Comparison of ENCODE assay signal across 1 cellular context in the genomic region with DNA sequence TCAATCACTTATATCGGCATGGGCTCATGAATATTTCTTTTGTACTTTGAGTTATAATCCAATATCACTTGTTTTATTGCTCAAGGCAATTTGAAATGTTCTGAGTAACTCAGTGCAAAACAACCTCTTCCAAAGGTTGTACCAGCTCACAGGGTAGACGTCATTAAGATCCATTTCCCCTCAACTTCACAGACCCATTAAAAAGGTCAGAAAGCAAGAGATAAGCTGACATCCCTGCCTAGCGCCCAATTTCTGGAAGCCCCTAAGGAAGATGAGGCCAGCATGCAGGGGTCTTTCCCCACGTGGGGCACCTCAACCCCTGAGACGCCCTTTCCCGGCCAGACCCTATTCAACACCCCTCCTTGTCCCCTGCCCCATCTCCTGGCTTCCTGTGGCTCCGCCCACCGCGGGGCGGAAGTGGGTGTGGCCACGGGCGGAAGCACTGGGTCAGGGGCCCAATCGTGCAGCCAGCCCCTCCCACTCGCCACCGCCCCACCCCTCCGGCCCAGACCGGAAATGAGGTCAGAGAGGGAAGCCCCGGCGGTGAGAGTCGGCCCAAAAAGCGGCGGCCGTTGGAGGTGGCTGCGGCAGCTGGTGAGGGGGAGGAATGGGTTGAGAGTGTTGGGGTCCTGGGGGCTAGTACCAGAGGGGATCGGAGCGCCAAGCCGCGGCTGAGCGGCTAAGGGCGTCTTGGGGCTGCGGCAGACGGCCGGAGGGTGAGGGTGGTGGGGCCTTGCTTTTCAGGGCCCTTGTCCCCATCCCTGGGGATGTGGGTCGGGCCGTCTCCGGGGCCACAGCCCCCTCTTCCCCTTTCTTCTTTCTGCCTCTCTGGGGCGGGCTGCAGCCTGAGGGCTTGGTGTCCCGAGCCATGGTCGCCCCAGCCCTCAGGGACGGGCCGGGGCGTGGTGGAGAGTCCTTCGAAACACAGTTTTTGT.
TF ChIP-seq lines count a peak whose summit lies in the region.

GPATCH2L (plus strand) TSS at position 525 of the 935 bp plus-strand sequence. CDS start 2,442 bp downstream, outside the sequence.

TF ChIP-seq in HepG2, 621 proteins besides CTCF, POLR2A, EP300 and RAD21 (continued from another document and continues in another):
- TF ChIP-seq, protein P1, sequence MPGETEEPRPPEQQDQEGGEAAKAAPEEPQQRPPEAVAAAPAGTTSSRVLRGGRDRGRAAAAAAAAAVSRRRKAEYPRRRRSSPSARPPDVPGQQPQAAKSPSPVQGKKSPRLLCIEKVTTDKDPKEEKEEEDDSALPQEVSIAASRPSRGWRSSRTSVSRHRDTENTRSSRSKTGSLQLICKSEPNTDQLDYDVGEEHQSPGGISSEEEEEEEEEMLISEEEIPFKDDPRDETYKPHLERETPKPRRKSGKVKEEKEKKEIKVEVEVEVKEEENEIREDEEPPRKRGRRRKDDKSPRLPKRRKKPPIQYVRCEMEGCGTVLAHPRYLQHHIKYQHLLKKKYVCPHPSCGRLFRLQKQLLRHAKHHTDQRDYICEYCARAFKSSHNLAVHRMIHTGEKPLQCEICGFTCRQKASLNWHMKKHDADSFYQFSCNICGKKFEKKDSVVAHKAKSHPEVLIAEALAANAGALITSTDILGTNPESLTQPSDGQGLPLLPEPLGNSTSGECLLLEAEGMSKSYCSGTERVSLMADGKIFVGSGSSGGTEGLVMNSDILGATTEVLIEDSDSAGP (CRISPR knock-in tag; IDR thresholded peaks at IDR 0.05; ENCODE audit: borderline replicate concordance): peak; percentile 54; the same call in 1 of the 2 replicates
- TF ChIP-seq ZNF30 (CRISPR knock-in tag; IDR thresholded peaks at IDR 0.05) (no peak), ZBTB7A (CRISPR knock-in tag; IDR thresholded peaks at IDR 0.05) (no peak), ZC3H4 (CRISPR knock-in tag; IDR thresholded peaks at IDR 0.05; ENCODE audit: borderline replicate concordance) (no peak), SIN3B (IDR thresholded peaks at IDR 0.05; ENCODE audit: low read length) (no peak), ZBTB44 (CRISPR knock-in tag; IDR thresholded peaks at IDR 0.05) (no peak), SOX6 (IDR thresholded peaks at IDR 0.05) (no peak), SOX6 (CRISPR knock-in tag; IDR thresholded peaks at IDR 0.05) (peak; percentile 42; the same call in 1 of the 2 replicates), ZNF333 (CRISPR knock-in tag; IDR thresholded peaks at IDR 0.05; ENCODE audit: borderline replicate concordance) (no peak; the same call in 1 of the 2 replicates), GATAD1 (CRISPR knock-in tag; IDR thresholded peaks at IDR 0.05) (peak; percentile 87), ZNF878 (CRISPR knock-in tag; IDR thresholded peaks at IDR 0.05) (no peak), ONECUT2 (CRISPR knock-in tag; IDR thresholded peaks at IDR 0.05) (no peak), TCF7L2 (IDR thresholded peaks at IDR 0.05; ENCODE audit: low read depth, low read length) (no peak), BHLHE40 (IDR thresholded peaks at IDR 0.05; ENCODE audit: low read length) (no peak), RERE (CRISPR knock-in tag; IDR thresholded peaks at IDR 0.05; ENCODE audit: low read depth) (no peak), SRSF9 (IDR thresholded peaks at IDR 0.05; ENCODE audit: borderline replicate concordance, insufficient read depth, low read depth, low read length, poor library complexity, severe bottlenecking) (no peak), ZBTB42 (CRISPR knock-in tag; IDR thresholded peaks at IDR 0.05) (no peak), HMG20B (CRISPR knock-in tag; conservative IDR thresholded peaks at IDR 0.05) (no peak), NKX3-1 (CRISPR knock-in tag; IDR thresholded peaks at IDR 0.05) (no peak), HNF1B (CRISPR knock-in tag; IDR thresholded peaks at IDR 0.05) (no peak; the same call in 1 of the 2 replicates), THAP7 (CRISPR knock-in tag; IDR thresholded peaks at IDR 0.05) (no peak), DMAP1 (CRISPR knock-in tag; IDR thresholded peaks at IDR 0.05) (peak; percentile 58)
- TF ChIP-seq, protein P2, sequence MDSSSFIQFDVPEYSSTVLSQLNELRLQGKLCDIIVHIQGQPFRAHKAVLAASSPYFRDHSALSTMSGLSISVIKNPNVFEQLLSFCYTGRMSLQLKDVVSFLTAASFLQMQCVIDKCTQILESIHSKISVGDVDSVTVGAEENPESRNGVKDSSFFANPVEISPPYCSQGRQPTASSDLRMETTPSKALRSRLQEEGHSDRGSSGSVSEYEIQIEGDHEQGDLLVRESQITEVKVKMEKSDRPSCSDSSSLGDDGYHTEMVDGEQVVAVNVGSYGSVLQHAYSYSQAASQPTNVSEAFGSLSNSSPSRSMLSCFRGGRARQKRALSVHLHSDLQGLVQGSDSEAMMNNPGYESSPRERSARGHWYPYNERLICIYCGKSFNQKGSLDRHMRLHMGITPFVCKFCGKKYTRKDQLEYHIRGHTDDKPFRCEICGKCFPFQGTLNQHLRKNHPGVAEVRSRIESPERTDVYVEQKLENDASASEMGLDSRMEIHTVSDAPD (CRISPR knock-in tag; IDR thresholded peaks at IDR 0.05): no peak
- TF ChIP-seq, protein P3, sequence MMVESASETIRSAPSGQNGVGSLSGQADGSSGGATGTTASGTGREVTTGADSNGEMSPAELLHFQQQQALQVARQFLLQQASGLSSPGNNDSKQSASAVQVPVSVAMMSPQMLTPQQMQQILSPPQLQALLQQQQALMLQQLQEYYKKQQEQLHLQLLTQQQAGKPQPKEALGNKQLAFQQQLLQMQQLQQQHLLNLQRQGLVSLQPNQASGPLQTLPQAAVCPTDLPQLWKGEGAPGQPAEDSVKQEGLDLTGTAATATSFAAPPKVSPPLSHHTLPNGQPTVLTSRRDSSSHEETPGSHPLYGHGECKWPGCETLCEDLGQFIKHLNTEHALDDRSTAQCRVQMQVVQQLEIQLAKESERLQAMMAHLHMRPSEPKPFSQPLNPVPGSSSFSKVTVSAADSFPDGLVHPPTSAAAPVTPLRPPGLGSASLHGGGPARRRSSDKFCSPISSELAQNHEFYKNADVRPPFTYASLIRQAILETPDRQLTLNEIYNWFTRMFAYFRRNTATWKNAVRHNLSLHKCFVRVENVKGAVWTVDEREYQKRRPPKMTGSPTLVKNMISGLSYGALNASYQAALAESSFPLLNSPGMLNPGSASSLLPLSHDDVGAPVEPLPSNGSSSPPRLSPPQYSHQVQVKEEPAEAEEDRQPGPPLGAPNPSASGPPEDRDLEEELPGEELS (CRISPR knock-in tag; IDR thresholded peaks at IDR 0.05): no peak
- TF ChIP-seq, protein P4, sequence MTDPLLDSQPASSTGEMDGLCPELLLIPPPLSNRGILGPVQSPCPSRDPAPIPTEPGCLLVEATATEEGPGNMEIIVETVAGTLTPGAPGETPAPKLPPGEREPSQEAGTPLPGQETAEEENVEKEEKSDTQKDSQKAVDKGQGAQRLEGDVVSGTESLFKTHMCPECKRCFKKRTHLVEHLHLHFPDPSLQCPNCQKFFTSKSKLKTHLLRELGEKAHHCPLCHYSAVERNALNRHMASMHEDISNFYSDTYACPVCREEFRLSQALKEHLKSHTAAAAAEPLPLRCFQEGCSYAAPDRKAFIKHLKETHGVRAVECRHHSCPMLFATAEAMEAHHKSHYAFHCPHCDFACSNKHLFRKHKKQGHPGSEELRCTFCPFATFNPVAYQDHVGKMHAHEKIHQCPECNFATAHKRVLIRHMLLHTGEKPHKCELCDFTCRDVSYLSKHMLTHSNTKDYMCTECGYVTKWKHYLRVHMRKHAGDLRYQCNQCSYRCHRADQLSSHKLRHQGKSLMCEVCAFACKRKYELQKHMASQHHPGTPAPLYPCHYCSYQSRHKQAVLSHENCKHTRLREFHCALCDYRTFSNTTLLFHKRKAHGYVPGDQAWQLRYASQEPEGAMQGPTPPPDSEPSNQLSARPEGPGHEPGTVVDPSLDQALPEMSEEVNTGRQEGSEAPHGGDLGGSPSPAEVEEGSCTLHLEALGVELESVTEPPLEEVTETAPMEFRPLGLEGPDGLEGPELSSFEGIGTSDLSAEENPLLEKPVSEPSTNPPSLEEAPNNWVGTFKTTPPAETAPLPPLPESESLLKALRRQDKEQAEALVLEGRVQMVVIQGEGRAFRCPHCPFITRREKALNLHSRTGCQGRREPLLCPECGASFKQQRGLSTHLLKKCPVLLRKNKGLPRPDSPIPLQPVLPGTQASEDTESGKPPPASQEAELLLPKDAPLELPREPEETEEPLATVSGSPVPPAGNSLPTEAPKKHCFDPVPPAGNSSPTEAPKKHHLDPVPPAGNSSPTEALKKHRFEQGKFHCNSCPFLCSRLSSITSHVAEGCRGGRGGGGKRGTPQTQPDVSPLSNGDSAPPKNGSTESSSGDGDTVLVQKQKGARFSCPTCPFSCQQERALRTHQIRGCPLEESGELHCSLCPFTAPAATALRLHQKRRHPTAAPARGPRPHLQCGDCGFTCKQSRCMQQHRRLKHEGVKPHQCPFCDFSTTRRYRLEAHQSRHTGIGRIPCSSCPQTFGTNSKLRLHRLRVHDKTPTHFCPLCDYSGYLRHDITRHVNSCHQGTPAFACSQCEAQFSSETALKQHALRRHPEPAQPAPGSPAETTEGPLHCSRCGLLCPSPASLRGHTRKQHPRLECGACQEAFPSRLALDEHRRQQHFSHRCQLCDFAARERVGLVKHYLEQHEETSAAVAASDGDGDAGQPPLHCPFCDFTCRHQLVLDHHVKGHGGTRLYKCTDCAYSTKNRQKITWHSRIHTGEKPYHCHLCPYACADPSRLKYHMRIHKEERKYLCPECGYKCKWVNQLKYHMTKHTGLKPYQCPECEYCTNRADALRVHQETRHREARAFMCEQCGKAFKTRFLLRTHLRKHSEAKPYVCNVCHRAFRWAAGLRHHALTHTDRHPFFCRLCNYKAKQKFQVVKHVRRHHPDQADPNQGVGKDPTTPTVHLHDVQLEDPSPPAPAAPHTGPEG (CRISPR knock-in tag; IDR thresholded peaks at IDR 0.05): no peak
- TF ChIP-seq, protein P5, sequence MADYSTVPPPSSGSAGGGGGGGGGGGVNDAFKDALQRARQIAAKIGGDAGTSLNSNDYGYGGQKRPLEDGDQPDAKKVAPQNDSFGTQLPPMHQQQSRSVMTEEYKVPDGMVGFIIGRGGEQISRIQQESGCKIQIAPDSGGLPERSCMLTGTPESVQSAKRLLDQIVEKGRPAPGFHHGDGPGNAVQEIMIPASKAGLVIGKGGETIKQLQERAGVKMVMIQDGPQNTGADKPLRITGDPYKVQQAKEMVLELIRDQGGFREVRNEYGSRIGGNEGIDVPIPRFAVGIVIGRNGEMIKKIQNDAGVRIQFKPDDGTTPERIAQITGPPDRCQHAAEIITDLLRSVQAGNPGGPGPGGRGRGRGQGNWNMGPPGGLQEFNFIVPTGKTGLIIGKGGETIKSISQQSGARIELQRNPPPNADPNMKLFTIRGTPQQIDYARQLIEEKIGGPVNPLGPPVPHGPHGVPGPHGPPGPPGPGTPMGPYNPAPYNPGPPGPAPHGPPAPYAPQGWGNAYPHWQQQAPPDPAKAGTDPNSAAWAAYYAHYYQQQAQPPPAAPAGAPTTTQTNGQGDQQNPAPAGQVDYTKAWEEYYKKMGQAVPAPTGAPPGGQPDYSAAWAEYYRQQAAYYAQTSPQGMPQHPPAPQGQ (CRISPR knock-in tag; IDR thresholded peaks at IDR 0.05; ENCODE audit: borderline replicate concordance): no peak
